In genomic region chr1:117846674-117847425, GRCh38 we compare ENCODE assay signal across 20 cellular contexts.
"Had no signal": no experiment of that assay in that cellular context is flagged by ENCODE, and none has a peak within 500 bp of the region (broad histone marks: within the 10 kb centered on the region; RNA-seq: fewer than 3 reads in every experiment).

No MANE protein-coding gene starts in this region.

- H3K27ac ChIP-seq: breast epithelium, colonic mucosa, esophagus squamous epithelium, gastroesophageal sphincter, heart right ventricle, spleen had no signal

- H3K27me3 ChIP-seq: breast epithelium, colonic mucosa, esophagus squamous epithelium, gastroesophageal sphincter, heart right ventricle, spleen had no signal

- H3K4me1 ChIP-seq: breast epithelium, colonic mucosa, esophagus squamous epithelium, gastroesophageal sphincter, spleen had no signal

- DNase-seq: activated B cell treated with CpG ODN at 0.5 μM for 24 hours; activated CD4-positive, alpha-beta T cell treated with anti-CD3 and anti-CD28 coated beads for 36 hours; activated CD4-positive, alpha-beta T cell treated with anti-CD3 and anti-CD28 coated beads, Interleukin-2, amount 50 U/mL, for 48 hours; activated CD8-positive, alpha-beta memory T cell treated with anti-CD3 and anti-CD28 coated beads, Interleukin-2, amount 50 U/mL, for 48 hours; activated naive CD4-positive, alpha-beta T cell; activated T-cell treated with anti-CD3 and anti-CD28 coated beads, Interleukin-2, amount 50 U/mL, for 4 hours; colonic mucosa; esophagus squamous epithelium; heart right ventricle; kidney; left ventricle myocardium superior; occipital lobe; retina; spleen; stimulated activated CD4-positive, alpha-beta T cell treated with anti-CD3 and anti-CD28 coated beads, Interleukin-4, amount 100 ng/mL, for 1 hour; stimulated activated naive CD4-positive, alpha-beta T cell treated with Interleukin-2 at 50 U/mL for 16 hours; SW 1271; T-helper 17 cell had no signal

- ATAC-seq: activated CD4-positive, alpha-beta T cell treated with anti-CD3 and anti-CD28 coated beads for 36 hours; activated T-cell treated with anti-CD3 and anti-CD28 coated beads, Interleukin-2, amount 50 U/mL, for 4 hours; gastroesophageal sphincter; heart right ventricle; left ventricle myocardium superior; T-helper 17 cell had no signal

- H3K9me3 ChIP-seq: breast epithelium, colonic mucosa had no signal

- H3K36me3 ChIP-seq: breast epithelium, colonic mucosa, esophagus squamous epithelium had no signal

- H3K4me3 ChIP-seq: breast epithelium, colonic mucosa, esophagus squamous epithelium, gastroesophageal sphincter, heart right ventricle, spleen had no signal
